Comparison of ENCODE assay signal across 8 cellular contexts in the genomic region with DNA sequence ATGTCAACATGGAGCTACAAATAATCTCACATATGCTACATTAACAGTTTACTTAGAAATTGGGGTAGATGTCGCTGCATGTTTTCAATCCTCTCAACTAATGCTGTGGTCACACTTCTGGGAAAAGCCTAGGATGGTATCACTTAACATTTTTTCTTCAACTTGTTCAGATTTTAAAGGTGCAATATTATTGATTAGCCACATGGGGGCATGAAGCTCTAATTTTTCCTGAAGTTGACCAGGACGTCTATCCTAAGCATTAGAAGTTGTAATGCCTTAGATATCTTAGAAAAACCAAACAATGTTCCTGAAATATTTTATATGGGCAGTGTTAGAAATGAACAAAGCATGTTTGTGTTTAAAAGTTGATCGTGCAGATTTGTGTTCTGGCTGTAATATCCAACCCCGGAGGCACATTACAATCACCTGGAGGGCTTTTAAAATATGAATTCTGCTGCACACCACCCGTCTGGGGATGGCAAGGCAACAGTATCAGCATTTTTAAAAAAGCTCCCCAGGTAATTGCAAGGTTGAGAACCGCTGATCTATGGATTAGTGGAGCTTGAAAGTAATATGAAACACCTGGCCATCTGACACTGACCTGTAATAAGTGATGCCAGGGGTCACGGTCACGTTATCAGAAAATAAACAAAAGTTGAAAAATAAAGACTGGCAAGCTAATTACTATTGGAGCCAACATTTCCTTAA.
DNase-seq lines count a peak whose midpoint lies in the region; ATAC-seq and TF ChIP-seq lines count a peak whose summit lies in the region.

No MANE protein-coding gene starts in this region.

- no peaks in the 10 kb centered on the region for H3K9me3 ChIP-seq in adipocyte (ENCODE audit: control insufficient read depth, low read length)
- H3K9me3 ChIP-seq in hepatocyte (ENCODE audit: low read depth): no peaks in the 10 kb centered on the region
- H3K9me3 ChIP-seq in upper lobe of left lung: no peaks in the 10 kb centered on the region

- TF ChIP-seq POLR2A in NB4 (IDR thresholded peaks at IDR 0.05; ENCODE audit: extremely low read depth, insufficient read length) (no peak), upper lobe of left lung (IDR thresholded peaks at IDR 0.05) (no peak)

- H3K4me3 ChIP-seq in GM12865 (ENCODE audit: low read depth, low read length) (no peak overlapping the region), NB4 (ENCODE audit: low read depth, low read length) (no peak overlapping the region), adipocyte (ENCODE audit: low read length) (no peak overlapping the region), hepatocyte (no peak overlapping the region), upper lobe of left lung (no peak overlapping the region)

- no peak overlapping the region for H2AFZ ChIP-seq in hepatocyte

- WGBS in hepatocyte (ENCODE audit: low lambda C conversion rate, missing lambda C conversion rate): 14% methylated on average over 8 of the region's 8 CpGs
- 19 to 20% methylated on average over 8 of the region's 8 CpGs for WGBS in upper lobe of left lung, 2 donors

- H3K9me2 ChIP-seq in hepatocyte (replicated peaks; ENCODE audit: insufficient read depth): no peaks in the 10 kb centered on the region

- H3K36me3 ChIP-seq in adipocyte (ENCODE audit: control insufficient read depth, insufficient read depth, low read length, severe bottlenecking): peaks cover 41% of the 10 kb centered on the region
- H3K36me3 ChIP-seq in hepatocyte (replicated peaks; ENCODE audit: insufficient read depth, low read depth): no peaks in the 10 kb centered on the region
- H3K36me3 ChIP-seq in upper lobe of left lung: no peaks in the 10 kb centered on the region

- peak in 1 of 2 donors; percentile 55 for ATAC-seq in upper lobe of left lung (ENCODE audit: low FRiP score in 2 of 2)
- no peak for ATAC-seq in HG03095 (IDR thresholded peaks at IDR 0.05; ENCODE audit: unreplicated experiment)
- no peak for ATAC-seq in GM21515 (IDR thresholded peaks at IDR 0.05; ENCODE audit: unreplicated experiment)

- peak overlapping the region; percentile 12 for H3K4me2 ChIP-seq in hepatocyte

- no peaks in the 10 kb centered on the region for H3K27me3 ChIP-seq in adipocyte (replicated peaks; ENCODE audit: control insufficient read depth, insufficient read depth, low read length)
- peaks cover 4% of the 10 kb centered on the region for H3K27me3 ChIP-seq in hepatocyte
- H3K27me3 ChIP-seq in upper lobe of left lung: no peaks in the 10 kb centered on the region

- no peak for TF ChIP-seq EP300 in upper lobe of left lung (IDR thresholded peaks at IDR 0.05)

- DNase-seq in GM12865 (ENCODE audit: low read depth): peak; percentile 15
- peak; percentile 26 for DNase-seq in NB4 (ENCODE audit: low read depth)
- DNase-seq in adipocyte (ENCODE audit: low read depth): peak; percentile 81
- DNase-seq in hepatocyte (ENCODE audit: low spot score): peak; percentile 62
- no peak for DNase-seq in upper lobe of left lung
- no peak for DNase-seq in UCSD-AML1 (lab: John Stamatoyannopoulos, UW; ENCODE audit: unreplicated experiment)

- H4K20me1 ChIP-seq in hepatocyte (ENCODE audit: insufficient read depth, poor library complexity, severe bottlenecking): no peaks in the 10 kb centered on the region

- H3K27ac ChIP-seq in hepatocyte: no peak overlapping the region
- peak overlapping the region in 1 of 4 donors; percentile 27 for H3K27ac ChIP-seq in upper lobe of left lung

- H3K4me1 ChIP-seq in adipocyte (ENCODE audit: control insufficient read depth, insufficient read depth, low read length) (peaks cover 10% of the 10 kb centered on the region), hepatocyte (ENCODE audit: insufficient read depth) (peaks cover 11% of the 10 kb centered on the region), upper lobe of left lung (no peaks in the 10 kb centered on the region)

- peak; percentile 46 for TF ChIP-seq CTCF in GM12865 (IDR thresholded peaks at IDR 0.05; ENCODE audit: insufficient read depth, low read depth, low read length, missing control alignments)
- peak; percentile 40 for TF ChIP-seq CTCF in NB4 (IDR thresholded peaks at IDR 0.05; ENCODE audit: low read depth, low read length)
- TF ChIP-seq CTCF in hepatocyte (IDR thresholded peaks at IDR 0.05; ENCODE audit: poor library complexity): peak; percentile 71
- TF ChIP-seq CTCF in upper lobe of left lung (IDR thresholded peaks at IDR 0.05): peak in 5 of 6 experiments; percentile 10 to 64 (median 47)

- H3K79me2 ChIP-seq in hepatocyte: no peaks in the 10 kb centered on the region

- H3K9ac ChIP-seq in adipocyte (ENCODE audit: low read length): peak overlapping the region; percentile 28

Comparison
In these comparisons a context has a peak if more than half of its experiments do, and no peak if none do; other contexts are left out.
1. DNase-seq: peak in GM12865 (single experiment), NB4 (single experiment), adipocyte (single experiment) and hepatocyte (single experiment); none in upper lobe of left lung (0 of 2) and UCSD-AML1 (single experiment).
2. Peak in every context shown above with its lines, with median percentiles within 50 percentile points of each other: CTCF ChIP-seq.